In genomic region chr13:24218977-24219376, GRCh38 we compare ENCODE assay signal across 25 cellular contexts. TPM values are rescaled to one million over a fixed set of nuclear protein-coding genes. Genes with fewer than 3 reads are reported as not detected.
DNase-seq lines count a peak whose midpoint lies in the region; ATAC-seq and TF ChIP-seq lines count a peak whose summit lies in the region.
"Had no signal": no experiment of that assay in that cellular context is flagged by ENCODE, and none has a peak within 500 bp of the region (broad histone marks: within the 10 kb centered on the region; RNA-seq: fewer than 3 reads in every experiment).

No MANE protein-coding gene starts in this region.

- peaks cover 0 to 6% (median 3%) of the 10 kb centered on the region in 3 donors for H3K27me3 Mint-ChIP-seq in CD14-positive monocyte (ENCODE audit: low read depth in 3 of 3)
- H3K27me3 Mint-ChIP-seq: CD4-positive, CD25-positive, alpha-beta regulatory T cell had no signal

- H3K36me3 ChIP-seq in body of pancreas (replicated peaks in 1 of 2; ENCODE audit: insufficient read depth in 1 of 2, low read depth in 2 of 2), result peaks cover 0 to 5% of the 10 kb centered on the region in 2 donors
- H3K36me3 ChIP-seq in spleen, result peaks cover 0 to 8% (median 0%) of the 10 kb centered on the region in 6 donors
- H3K36me3 ChIP-seq in adrenal gland (replicated peaks in 1 of 2), result no peaks in the 10 kb centered on the region
- H3K36me3 ChIP-seq: ascending aorta had no signal

- intact Hi-C loops in body of pancreas (cut with DNase I), result loop anchor here (5.0 kb wide), 1 partner anchor 57 kb away; the partner anchor contains the start of gene SPATA13
- intact Hi-C loops in spleen (cut with DNase I; ENCODE audit: low total_unique reads), result no loop called here
- intact Hi-C loops in adrenal gland (cut with DNase I), result no loop called here
- intact Hi-C loops in CD14-positive monocyte (cut with micrococcal nuclease), result loop anchor here (5.0 to 10.0 kb wide), 2 partner anchors 42 to 164 kb away; no protein-coding TSS in a partner anchor

- peaks cover 100% of the 10 kb centered on the region for H3K4me1 ChIP-seq in body of pancreas
- H3K4me1 ChIP-seq in spleen, result peaks cover 29 to 88% (median 68%) of the 10 kb centered on the region in 6 donors
- H3K4me1 ChIP-seq in adrenal gland (replicated peaks in 1 of 2), result peaks cover 14 to 56% of the 10 kb centered on the region in 2 donors

- H3K27ac Mint-ChIP-seq in CD14-positive monocyte, result no peak overlapping the region
- H3K27ac Mint-ChIP-seq: activated T-cell treated with anti-CD3 and anti-CD28 coated beads, Interleukin-2, amount 50 U/mL, for 72 hours; CD4-positive, CD25-positive, alpha-beta regulatory T cell had no signal

- WGBS in body of pancreas, 2 donors, result 43 to 49% methylated on average over 2 of the region's 2 CpGs
- WGBS in spleen, 5 donors, result 40 to 79% (median 56%) methylated on average over 2 of the region's 2 CpGs
- WGBS in adrenal gland, 4 donors, result 22 to 50% (median 41%) methylated on average over 2 of the region's 2 CpGs

- peak overlapping the region in 3 of 4 donors; percentile 89 to 94 (median 91) for H3K27ac ChIP-seq in body of pancreas
- peak overlapping the region in 7 of 8 donors; percentile 3 to 70 (median 45) for H3K27ac ChIP-seq in spleen
- H3K27ac ChIP-seq in adrenal gland, result peak overlapping the region in 2 of 5 donors; percentile 53 to 67
- H3K27ac ChIP-seq: ascending aorta, epithelial cell of prostate, VCaP had no signal

- no peaks in the 10 kb centered on the region for H3K9me3 ChIP-seq in body of pancreas
- H3K9me3 ChIP-seq in spleen, result no peaks in the 10 kb centered on the region
- H3K9me3 ChIP-seq in adrenal gland (replicated peaks in 1 of 3), result no peaks in the 10 kb centered on the region
- H3K9me3 ChIP-seq: ascending aorta had no signal

- H3K4me3 Mint-ChIP-seq in CD14-positive monocyte, result no peak overlapping the region
- H3K4me3 Mint-ChIP-seq: activated T-cell treated with anti-CD3 and anti-CD28 coated beads, Interleukin-2, amount 50 U/mL, for 72 hours; CD4-positive, CD25-positive, alpha-beta regulatory T cell had no signal

- TF ChIP-seq POLR2A in body of pancreas (IDR thresholded peaks at IDR 0.05) (no peak), spleen (IDR thresholded peaks at IDR 0.05) (no peak), adrenal gland (IDR thresholded peaks at IDR 0.05) (no peak)

- no peaks in the 10 kb centered on the region for H3K9me3 Mint-ChIP-seq in CD14-positive monocyte
- H3K9me3 Mint-ChIP-seq: activated T-cell treated with anti-CD3 and anti-CD28 coated beads, Interleukin-2, amount 50 U/mL, for 72 hours; CD4-positive, CD25-positive, alpha-beta regulatory T cell had no signal

- TF ChIP-seq CTCF in AG10803 (conservative IDR thresholded peaks at IDR 0.05; ENCODE audit: low read length) (no peak), body of pancreas (IDR thresholded peaks at IDR 0.05) (no peak), spleen (IDR thresholded peaks at IDR 0.05 in 8 of 11, conservative IDR thresholded peaks at IDR 0.05 in 3 of 11) (no peak), adrenal gland (IDR thresholded peaks at IDR 0.05) (no peak), CD14-positive monocyte (IDR thresholded peaks at IDR 0.05) (no peak)

- H3K36me3 Mint-ChIP-seq in CD14-positive monocyte, result no peaks in the 10 kb centered on the region
- H3K36me3 Mint-ChIP-seq: CD4-positive, CD25-positive, alpha-beta regulatory T cell had no signal

- peaks cover 27% of the 10 kb centered on the region for H3K4me1 Mint-ChIP-seq in CD14-positive monocyte

- no peak for ATAC-seq in body of pancreas
- ATAC-seq: activated T-cell treated with anti-CD3 and anti-CD28 coated beads, Interleukin-2, amount 50 U/mL, for 72 hours had no signal

- H3K4me3 ChIP-seq in AG10803 (ENCODE audit: low read length), result no peak overlapping the region
- H3K4me3 ChIP-seq in body of pancreas, result no peak overlapping the region
- no peak overlapping the region for H3K4me3 ChIP-seq in spleen
- no peak overlapping the region for H3K4me3 ChIP-seq in adrenal gland
- H3K4me3 ChIP-seq: ascending aorta, lung had no signal

- DNase-seq in AG10803 (ENCODE audit: low read depth) (peak; percentile 63), body of pancreas (no peak), iris pigment epithelial cell (ENCODE audit: low read depth) (peak; percentile 8), spleen (no peak), NCI-H2196 (lab: John Stamatoyannopoulos, UW; ENCODE audit: unreplicated experiment) (no peak), adrenal gland (no peak), NCI-H526 (lab: John Stamatoyannopoulos, UW) (no peak), CD14-positive monocyte (ENCODE audit: low spot score) (no peak)
- DNase-seq: activated CD4-positive, alpha-beta T cell treated with anti-CD3 and anti-CD28 coated beads for 48 hours; activated naive CD4-positive, alpha-beta T cell treated with anti-CD3 and anti-CD28 coated beads, Interleukin-2, amount 50 U/mL, for 16 hours; activated T-cell treated with anti-CD3 and anti-CD28 coated beads, Interleukin-2, amount 50 U/mL, for 72 hours; CD4-positive, CD25-positive, alpha-beta regulatory T cell; cerebellar nuclear complex; H7; Kasumi-1; NCI-H1092 treated with DMSO at 0.1 percent for 48 hours; NCI-H187 treated with DMSO at 0.1 percent for 48 hours; NCI-H2227 treated with DMSO at 0.1 percent for 48 hours; NCI-H774; posterior cingulate gyrus; RPMI8226 had no signal

- H3K27me3 ChIP-seq in body of pancreas, result no peaks in the 10 kb centered on the region
- H3K27me3 ChIP-seq in spleen (replicated peaks in 1 of 7), result no peaks in the 10 kb centered on the region
- H3K27me3 ChIP-seq in adrenal gland, result no peaks in the 10 kb centered on the region
- H3K27me3 ChIP-seq: ascending aorta had no signal

RNA-seq across cellular contexts. Expression of gene SPATA13, which starts 58.5 kb away (rescaled TPM):
- total RNA-seq in body of pancreas (100 to 1,000 TPM in 1 of 2 donors, 10 to 100 TPM in 1; 83.3 to 359 TPM), spleen (100 to 1,000 TPM; 101 to 185 (median 137) TPM), adrenal gland (10 to 100 TPM; 20.0 to 85.5 (median 44.6) TPM)
- polyA plus RNA-seq in spleen (10 to 100 TPM; 12.0 to 47.1 (median 28.8) TPM), adrenal gland (10 to 100 TPM; 20.7 to 27.5 (median 22.0) TPM), CD14-positive monocyte (10 to 100 TPM in 1 of 2 donors, 1 to 10 TPM in 1; 9.3 to 11.6 TPM)

Comparison
In these comparisons a context has a peak if more than half of its experiments do, and no peak if none do; other contexts are left out.
1. DNase-seq: peak in AG10803 (single experiment) and iris pigment epithelial cell (single experiment); none in body of pancreas (0 of 4), spleen (single experiment), NCI-H2196 (single experiment), adrenal gland (0 of 7), NCI-H526 (0 of 2) and CD14-positive monocyte (single experiment).
2. intact Hi-C loops: an anchor here in body of pancreas (5.0 kb wide) and CD14-positive monocyte (5.0 to 10.0 kb wide); none called in spleen and adrenal gland.